25 cellular contexts compared by ENCODE assay signal in the genomic region with DNA sequence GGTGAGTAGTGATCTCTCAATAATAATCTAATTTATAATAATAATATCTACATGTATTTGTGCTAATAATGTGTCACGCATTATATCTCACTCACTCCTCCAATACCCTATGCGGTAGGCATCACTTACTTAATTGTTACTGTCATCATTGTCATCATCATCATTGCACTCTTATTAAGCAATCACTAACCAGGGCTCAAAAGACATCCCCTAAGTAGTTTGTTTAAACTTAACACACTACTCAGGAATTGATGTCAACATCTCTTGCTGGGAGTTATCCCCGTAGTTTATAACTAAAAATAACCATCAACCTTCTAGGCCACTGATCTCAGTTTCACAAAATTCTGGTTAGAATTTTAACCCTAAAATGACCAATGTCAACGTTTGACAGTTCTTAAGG. TPM values are rescaled to one million over a fixed set of nuclear protein-coding genes. Genes with fewer than 3 reads are reported as not detected.
DNase-seq lines count a peak whose midpoint lies in the region; ATAC-seq lines count a peak whose summit lies in the region.
"Had no signal": no experiment of that assay in that cellular context is flagged by ENCODE, and none has a peak within 500 bp of the region (broad histone marks: within the 10 kb centered on the region; RNA-seq: fewer than 3 reads in every experiment).

No MANE protein-coding gene starts in this region.

- H3K36me3 Mint-ChIP-seq in T-cell: peaks cover 23% of the 10 kb centered on the region
- H3K36me3 Mint-ChIP-seq: type B pancreatic cell had no signal

- CTCF ChIA-PET in T-cell (lab: Charles Lee): interaction anchor here in 1 of 2 donors (0.9 kb wide), 1 partner anchor 15 kb away, joined by 4 read pairs; no protein-coding TSS in a partner anchor

- peak; percentile 41 for ATAC-seq in Right ventricle myocardium inferior
- no peak for ATAC-seq in Right ventricle myocardium superior (ENCODE audit: poor library complexity)
- no peak for ATAC-seq in T-cell (replicated peaks in 1 of 4)
- no peak for ATAC-seq in HG03342 (IDR thresholded peaks at IDR 0.05; ENCODE audit: unreplicated experiment)
- ATAC-seq: activated naive CD8-positive, alpha-beta T cell treated with anti-CD3 and anti-CD28 coated beads, Interleukin-2, amount 50 U/mL, for 24 hours; body of pancreas; left cardiac atrium; naive thymus-derived CD8-positive, alpha-beta T cell; pancreas had no signal

- peaks cover 84 to 95% (median 94%) of the 10 kb centered on the region in 3 donors for H3K4me1 Mint-ChIP-seq in T-cell

- DNase-seq in Right ventricle myocardium inferior (ENCODE audit: missing footprints) (no peak), Right ventricle myocardium superior (no peak), T-cell (no peak), iris pigment epithelial cell (ENCODE audit: low read depth) (peak; percentile 62), germinal center (ENCODE audit: low spot score) (no peak), RKO (ENCODE audit: low spot score) (no peak), midbrain (lab: John Stamatoyannopoulos, UW) (no peak)
- DNase-seq: ACHN; activated effector memory CD4-positive, alpha-beta T cell treated with Interleukin-2 at 50 U/mL for 16 hours; activated naive CD8-positive, alpha-beta T cell treated with anti-CD3 and anti-CD28 coated beads, Interleukin-2, amount 50 U/mL, for 24 hours; body of pancreas; C1 segment of cervical spinal cord; glutamatergic neuron; left cardiac atrium; mesendoderm; MM.1S; naive thymus-derived CD8-positive, alpha-beta T cell; NCI-H1694; NCI-H526 treated with DMSO at 0.1 percent for 48 hours; pancreas; right lobe of liver; stimulated activated CD4-positive, alpha-beta T cell treated with anti-CD3 and anti-CD28 coated beads, Interleukin-15, amount 100 ng/mL, for 24 hours; SW 1271 had no signal

- no peaks in the 10 kb centered on the region for H3K27me3 Mint-ChIP-seq in T-cell
- H3K27me3 Mint-ChIP-seq: activated naive CD8-positive, alpha-beta T cell treated with anti-CD3 and anti-CD28 coated beads, Interleukin-2, amount 50 U/mL, for 24 hours; naive thymus-derived CD8-positive, alpha-beta T cell; type B pancreatic cell had no signal

- POLR2A ChIA-PET in T-cell (lab: Charles Lee): interaction anchor here in 1 of 2 donors (0.6 kb wide), 1 partner anchor 20 kb away, joined by 8 read pairs; no protein-coding TSS in a partner anchor

- peak overlapping the region; percentile 32 to 68 for H3K27ac Mint-ChIP-seq in T-cell
- H3K27ac Mint-ChIP-seq: activated naive CD8-positive, alpha-beta T cell treated with anti-CD3 and anti-CD28 coated beads, Interleukin-2, amount 50 U/mL, for 24 hours; type B pancreatic cell had no signal

- intact Hi-C loops in Right ventricle myocardium inferior (cut with DNase I) (no loop called here), Right ventricle myocardium superior (cut with DNase I) (no loop called here)

- no peak overlapping the region for H3K4me3 Mint-ChIP-seq in T-cell
- H3K4me3 Mint-ChIP-seq: activated naive CD8-positive, alpha-beta T cell treated with anti-CD3 and anti-CD28 coated beads, Interleukin-2, amount 50 U/mL, for 24 hours; type B pancreatic cell had no signal

- no peaks in the 10 kb centered on the region for H3K9me3 Mint-ChIP-seq in T-cell
- H3K9me3 Mint-ChIP-seq: activated naive CD8-positive, alpha-beta T cell treated with anti-CD3 and anti-CD28 coated beads, Interleukin-2, amount 50 U/mL, for 24 hours; naive thymus-derived CD8-positive, alpha-beta T cell; type B pancreatic cell had no signal

RNA-seq across cellular contexts. Expression of a gene that starts 56.8 kb away (rescaled TPM):
- total RNA-seq in Right ventricle myocardium inferior (21.9 TPM), Right ventricle myocardium superior (24.6 TPM), T-cell (10 to 100 TPM; 47.4 to 68.7 (median 52.4) TPM)
